Comparison of ENCODE assay signal across 8 cellular contexts in genomic region chr7:120858299-120858636, GRCh38. TPM values are rescaled to one million over a fixed set of nuclear protein-coding genes. Genes with fewer than 3 reads are reported as not detected.
DNase-seq lines count a peak whose midpoint lies in the region; ATAC-seq, FAIRE-seq and TF ChIP-seq lines count a peak whose summit lies in the region.

No MANE protein-coding gene starts in this region.

- peak overlapping the region; percentile 98 for H2BK5ac ChIP-seq in neuronal stem cell (ENCODE audit: low read length)

- H4K20me1 ChIP-seq in endothelial cell of umbilical vein (replicated peaks; ENCODE audit: control insufficient read depth, extremely low read depth, insufficient read depth, low read length), result no peaks in the 10 kb centered on the region

- H3K4me3 ChIP-seq in CD8-positive, alpha-beta T cell (ENCODE audit: low read depth, low read length), result peak overlapping the region; percentile 43
- H3K4me3 ChIP-seq in endothelial cell of umbilical vein (replicated peaks in 1 of 3; ENCODE audit: insufficient read depth in 1 of 3, low read depth in 1 of 3, low read length in 3 of 3) (peak overlapping the region; percentile 86 to 98 (median 97)), neuronal stem cell (ENCODE audit: low read length in 2 of 2) (peak overlapping the region; percentile 63 to 97)

- FAIRE-seq in endothelial cell of umbilical vein (lab: Jason Lieb, UNC), result no peak

- no peak overlapping the region for H3K27ac Mint-ChIP-seq in CD8-positive, alpha-beta T cell

- H3K18ac ChIP-seq in neuronal stem cell (ENCODE audit: low read length), result no peak overlapping the region

- intact Hi-C loops in CD8-positive, alpha-beta T cell (cut with DNase I, micrococcal nuclease), result no loop called here
- intact Hi-C loops in endothelial cell of umbilical vein (cut with micrococcal nuclease) (loop anchor here (1.0 to 10.0 kb wide), 3 partner anchors 73 to 497 kb away; partner anchors contain the start of gene ING3), posterior vena cava (cut with DNase I) (no loop called here)

- no CpG with 5 or more reads among the region's 4 CpGs for WGBS in neuronal stem cell (ENCODE audit: extremely low coverage in 2 of 2, insufficient read length in 2 of 2, insufficient replicate concordance in 1 of 2), 2 donors

- H2AFZ ChIP-seq in endothelial cell of umbilical vein (ENCODE audit: low read depth, low read length), result peak overlapping the region; percentile 99
- peak overlapping the region; percentile 91 for H2AFZ ChIP-seq in neuronal stem cell (ENCODE audit: low read length)

- no peak overlapping the region for H2AK5ac ChIP-seq in neuronal stem cell (ENCODE audit: low read depth, low read length)

- H3K36me3 ChIP-seq in CD8-positive, alpha-beta T cell (ENCODE audit: insufficient read depth, low read length), result no peaks in the 10 kb centered on the region
- no peaks in the 10 kb centered on the region for H3K36me3 ChIP-seq in endothelial cell of umbilical vein (ENCODE audit: control insufficient read depth in 2 of 2, extremely low read depth in 1 of 2, insufficient read depth in 2 of 2, low read length in 2 of 2)
- H3K36me3 ChIP-seq in neuronal stem cell (replicated peaks in 1 of 2; ENCODE audit: control insufficient read depth in 2 of 2, insufficient read depth in 2 of 2, low read length in 2 of 2), result peaks cover 0 to 21% of the 10 kb centered on the region in 2 donors

- H3K79me2 ChIP-seq in endothelial cell of umbilical vein (ENCODE audit: control insufficient read depth, insufficient read depth, low read length), result no peaks in the 10 kb centered on the region

- H3K9ac ChIP-seq in endothelial cell of umbilical vein (replicated peaks; ENCODE audit: extremely low read depth, insufficient read depth, low read length) (peak overlapping the region; percentile 97), neuronal stem cell (ENCODE audit: low read depth, low read length, poor library complexity) (no peak overlapping the region)

- H3K27me3 Mint-ChIP-seq in CD8-positive, alpha-beta T cell (ENCODE audit: low read depth), result peaks cover 59% of the 10 kb centered on the region

- no peak overlapping the region for H4K91ac ChIP-seq in neuronal stem cell (ENCODE audit: low read depth, low read length, poor library complexity)

- peaks cover 11% of the 10 kb centered on the region for H3K4me1 Mint-ChIP-seq in CD8-positive, alpha-beta T cell (ENCODE audit: low read depth)

- H4K8ac ChIP-seq in neuronal stem cell (ENCODE audit: low read depth, low read length), result no peak overlapping the region

- no peak overlapping the region for H3K4ac ChIP-seq in neuronal stem cell (ENCODE audit: low read length)

- H3K27me3 ChIP-seq in CD8-positive, alpha-beta T cell (ENCODE audit: insufficient read depth, low read length), result peaks cover 16% of the 10 kb centered on the region
- H3K27me3 ChIP-seq in endothelial cell of umbilical vein (ENCODE audit: control insufficient read depth in 2 of 2, insufficient read depth in 2 of 2, low read length in 2 of 2) (no peaks in the 10 kb centered on the region), neuronal stem cell (ENCODE audit: control insufficient read depth in 3 of 3, insufficient read depth in 3 of 3, low read depth in 1 of 3, low read length in 3 of 3) (no peaks in the 10 kb centered on the region)

- POLR2A ChIA-PET in CD8-positive, alpha-beta T cell (lab: Charles Lee), result no interaction called here
- POLR2A ChIA-PET in endothelial cell of umbilical vein (lab: Charles Lee), result interaction anchor here (0.7 kb wide), 1 partner anchor 35 kb away, joined by 8 read pairs; no protein-coding TSS in a partner anchor

- peak overlapping the region; percentile 78 for H3K4me3 Mint-ChIP-seq in CD8-positive, alpha-beta T cell

- CTCF ChIA-PET in CD8-positive, alpha-beta T cell (lab: Charles Lee), result no interaction called here
- CTCF ChIA-PET in endothelial cell of umbilical vein (lab: Charles Lee), result interaction anchor here (0.6 to 1.5 kb wide), 10 partner anchors 10 to 250 kb away, joined by 3 to 13 read pairs (median 4); no protein-coding TSS in a partner anchor

- H3K36me3 Mint-ChIP-seq in CD8-positive, alpha-beta T cell, result no peaks in the 10 kb centered on the region

- peak overlapping the region; percentile 98 for H3K4me2 ChIP-seq in endothelial cell of umbilical vein (ENCODE audit: insufficient read depth, low read length)
- peak overlapping the region; percentile 56 for H3K4me2 ChIP-seq in neuronal stem cell (ENCODE audit: insufficient read depth, low read length, poor library complexity, severe bottlenecking)

- H3K9me3 Mint-ChIP-seq in CD8-positive, alpha-beta T cell, result no peaks in the 10 kb centered on the region

- no TSS peak for BruUV-seq in endothelial cell of umbilical vein (replicated peaks; lab: Mats Ljungman, UMichigan)

- no peak overlapping the region for H2BK12ac ChIP-seq in neuronal stem cell (ENCODE audit: low read length)

- no peak overlapping the region for H3K27ac ChIP-seq in CD8-positive, alpha-beta T cell (ENCODE audit: low read depth, low read length)
- H3K27ac ChIP-seq in endothelial cell of umbilical vein (ENCODE audit: insufficient read depth, low read depth, low read length), result peak overlapping the region; percentile 95
- peak overlapping the region; percentile 98 for H3K27ac ChIP-seq in neuronal stem cell (replicated peaks; ENCODE audit: low read length)

- no peak overlapping the region for H2BK15ac ChIP-seq in neuronal stem cell (ENCODE audit: low read length)

- H3K4me1 ChIP-seq in CD8-positive, alpha-beta T cell (ENCODE audit: insufficient read depth, low read length), result peaks cover 7% of the 10 kb centered on the region
- H3K4me1 ChIP-seq in endothelial cell of umbilical vein (ENCODE audit: control insufficient read depth, extremely low read depth, insufficient read depth, low read length) (peaks cover 15% of the 10 kb centered on the region), neuronal stem cell (ENCODE audit: control insufficient read depth in 2 of 2, insufficient read depth in 1 of 2, low read depth in 1 of 2, low read length in 2 of 2) (peaks cover 3 to 12% of the 10 kb centered on the region in 2 donors)

- H2BK120ac ChIP-seq in neuronal stem cell (ENCODE audit: low read depth, low read length), result no peak overlapping the region

- no peak for DNase-seq in CD8-positive, alpha-beta T cell
- DNase-seq in NCI-H774 (lab: John Stamatoyannopoulos, UW) (peak; percentile 59), endothelial cell of umbilical vein (ENCODE audit: low read depth, low spot score) (no peak), neuronal stem cell (ENCODE audit: low spot score) (no peak), AML-193 (lab: John Stamatoyannopoulos, UW) (no peak), posterior vena cava (ENCODE audit: low spot score) (no peak), OCI-M1 (lab: John Stamatoyannopoulos, UW) (no peak)

- no peak overlapping the region for H3K14ac ChIP-seq in neuronal stem cell (ENCODE audit: low read length)

- TF ChIP-seq POLR2A in endothelial cell of umbilical vein (IDR thresholded peaks at IDR 0.05; ENCODE audit: low read depth, low read length), result no peak

- H3K9me1 ChIP-seq in endothelial cell of umbilical vein (replicated peaks; ENCODE audit: control insufficient read depth, extremely low read depth, insufficient read depth, low read length), result no peaks in the 10 kb centered on the region

- ATAC-seq in CD8-positive, alpha-beta T cell, result no peak
- no peak for ATAC-seq in GM21390 (IDR thresholded peaks at IDR 0.05; ENCODE audit: unreplicated experiment)

- no peak for TF ChIP-seq CTCF in CD8-positive, alpha-beta T cell (IDR thresholded peaks at IDR 0.05)
- no peak for TF ChIP-seq CTCF in endothelial cell of umbilical vein (IDR thresholded peaks at IDR 0.05; ENCODE audit: extremely low read depth in 1 of 2, insufficient read depth in 1 of 2, low read depth in 1 of 2, low read length in 2 of 2)

- dilution Hi-C loops in endothelial cell of umbilical vein (cut with MboI; ENCODE audit: extremely low pct_ligation_motif_present, low sequenced_read_pairs), result no loop called here

- H3K79me1 ChIP-seq in neuronal stem cell (ENCODE audit: low read depth, low read length), result no peaks in the 10 kb centered on the region

- no peak overlapping the region for H3K23ac ChIP-seq in neuronal stem cell (ENCODE audit: low read depth, low read length, poor library complexity)

- no peaks in the 10 kb centered on the region for H3K9me3 ChIP-seq in CD8-positive, alpha-beta T cell (ENCODE audit: low read length)
- H3K9me3 ChIP-seq in endothelial cell of umbilical vein (replicated peaks; ENCODE audit: control insufficient read depth, insufficient read depth, low read length) (no peaks in the 10 kb centered on the region), neuronal stem cell (replicated peaks in 1 of 2; ENCODE audit: control insufficient read depth in 2 of 2, insufficient read depth in 1 of 2, low read depth in 1 of 2, low read length in 2 of 2) (no peaks in the 10 kb centered on the region)

TF ChIP-seq in endothelial cell of umbilical vein, 7 proteins besides CTCF, POLR2A, EP300 and RAD21:
- TF ChIP-seq MYC (IDR thresholded peaks at IDR 0.05; ENCODE audit: low read depth, low read length) (no peak), EZH2 (IDR thresholded peaks at IDR 0.05; ENCODE audit: borderline replicate concordance, low read depth, low read length, severe bottlenecking) (no peak), JUN (IDR thresholded peaks at IDR 0.05; ENCODE audit: borderline replicate concordance, insufficient read depth, insufficient read length, low read depth) (no peak), GATA2 (IDR thresholded peaks at IDR 0.05; ENCODE audit: insufficient read depth, insufficient read length, low read depth, low read length) (no peak), POLR2AphosphoS5 (IDR thresholded peaks at IDR 0.05; ENCODE audit: insufficient read depth, low read depth, low read length) (no peak)

RNA-seq across cellular contexts. Expression of gene TSPAN12, which starts 0.3 kb away (rescaled TPM):
- total RNA-seq in CD8-positive, alpha-beta T cell, result not detected
- 19.0 and 19.8 TPM in 2 replicates for total RNA-seq in endothelial cell of umbilical vein
- polyA plus RNA-seq in endothelial cell of umbilical vein, result 6.3 and 9.3 TPM in 2 replicates
- polyA plus RNA-seq in endothelial cell of umbilical vein (2011; cell fraction: cytosol; rRNA removed), result 11.9 and 12.3 TPM in 2 replicates
- 6.3 and 9.1 TPM in 2 replicates for polyA plus RNA-seq in endothelial cell of umbilical vein (2011; cell fraction: nucleus; rRNA removed)
- 17.2 and 22.7 TPM in 2 replicates for polyA plus RNA-seq in endothelial cell of umbilical vein (2012)
- 19.8 and 29.6 TPM in 2 replicates for polyA minus RNA-seq in endothelial cell of umbilical vein
- 8.5 TPM for polyA minus RNA-seq in endothelial cell of umbilical vein (2011; cell fraction: cytosol; rRNA and poly(A)+ RNA removed)
- polyA minus RNA-seq in endothelial cell of umbilical vein (2011; cell fraction: nucleus; rRNA and poly(A)+ RNA removed), result 7.8 and 13.0 TPM in 2 replicates
- 21.3 TPM for polyA plus RNA-seq in neuronal stem cell (2013, experiment 1 of 2)
- polyA plus RNA-seq in neuronal stem cell (2013, experiment 2 of 2), result 21.0 TPM
- 1 to 10 TPM; 7.5 to 9.8 TPM for total RNA-seq in posterior vena cava

Comparison
In these comparisons a context has a peak if more than half of its experiments do, and no peak if none do; other contexts are left out.
1. H3K4me3 ChIP-seq: peak in every context shown above with its lines; median percentile 97 in endothelial cell of umbilical vein; 80 in neuronal stem cell; 43 in CD8-positive, alpha-beta T cell.
2. RNA of gene TSPAN12, which starts 0.3 kb away (total RNA-seq): 19.0 to 19.8 TPM in endothelial cell of umbilical vein and 7.5 to 9.8 TPM in posterior vena cava; not detected in CD8-positive, alpha-beta T cell; every median in the first group is over 4 times any median in the second.